Comparison of ENCODE assay signal across 27 cellular contexts in the genomic region with DNA sequence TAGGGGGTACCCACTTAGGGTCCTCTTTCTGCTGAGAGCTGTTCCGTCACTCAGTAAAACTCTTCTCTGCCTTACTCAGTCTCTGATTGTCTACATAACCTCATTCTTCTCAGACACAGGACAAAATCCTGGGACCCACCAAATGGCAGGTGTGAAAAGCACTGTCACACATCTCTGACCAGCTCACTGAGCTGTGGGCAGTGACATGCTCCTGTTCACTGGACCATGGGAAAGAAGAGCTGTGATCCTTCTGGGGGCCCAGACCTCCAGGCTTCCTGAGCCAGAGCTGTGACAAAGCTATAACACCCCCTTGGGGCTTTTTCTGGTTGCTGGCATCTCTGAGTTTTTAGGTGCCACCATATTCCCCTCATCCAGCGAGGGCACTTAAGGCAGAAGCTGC.
"Had no signal": no experiment of that assay in that cellular context is flagged by ENCODE, and none has a peak within 500 bp of the region (broad histone marks: within the 10 kb centered on the region; RNA-seq: fewer than 3 reads in every experiment).

No MANE protein-coding gene starts in this region.

- H3K27ac ChIP-seq: brain microvascular endothelial cell, esophagus muscularis mucosa, foreskin keratinocyte, gastrocnemius medialis, heart right ventricle had no signal

- H3K4me1 ChIP-seq: esophagus muscularis mucosa, foreskin keratinocyte, gastrocnemius medialis had no signal

- ATAC-seq: activated CD4-positive, alpha-beta T cell treated with anti-CD3 and anti-CD28 coated beads for 36 hours; activated CD8-positive, alpha-beta memory T cell treated with anti-CD3 and anti-CD28 coated beads, Interleukin-2, amount 10 ng/mL, durations not matched to agents 7 days and 5 days; activated CD8-positive, alpha-beta T cell treated with anti-CD3 and anti-CD28 coated beads, Interleukin-2, amount 10 ng/mL, durations not matched to agents 7 days and 5 days; activated naive CD8-positive, alpha-beta T cell treated with anti-CD3 and anti-CD28 coated beads, Interleukin-2, amount 50 U/mL, for 24 hours; foreskin keratinocyte; gastrocnemius medialis; heart right ventricle had no signal

- DNase-seq: activated CD4-positive, alpha-beta memory T cell treated with anti-CD3 and anti-CD28 coated beads for 36 hours; activated CD4-positive, alpha-beta T cell treated with anti-CD3 and anti-CD28 coated beads for 36 hours; activated CD4-positive, CD25-positive, alpha-beta regulatory T cell; activated CD4-positive, CD25-positive, alpha-beta regulatory T cell treated with anti-CD3 and anti-CD28 coated beads, Interleukin-2, amount 50 U/mL, for 72 hours; activated CD8-positive, alpha-beta memory T cell treated with anti-CD3 and anti-CD28 coated beads, Interleukin-2, amount 10 ng/mL, durations not matched to agents 7 days and 5 days; activated CD8-positive, alpha-beta memory T cell treated with anti-CD3 and anti-CD28 coated beads, Interleukin-2, amount 50 U/mL, for 4 hours; activated CD8-positive, alpha-beta T cell treated with anti-CD3 and anti-CD28 coated beads, Interleukin-2, amount 10 ng/mL, durations not matched to agents 7 days and 5 days; activated effector memory CD4-positive, alpha-beta T cell treated with anti-CD3 and anti-CD28 coated beads, Interleukin-2, amount 50 U/mL, for 16 hours; activated naive CD4-positive, alpha-beta T cell treated with anti-CD3 and anti-CD28 coated beads for 36 hours; activated naive CD8-positive, alpha-beta T cell treated with anti-CD3 and anti-CD28 coated beads for 36 hours; activated naive CD8-positive, alpha-beta T cell treated with anti-CD3 and anti-CD28 coated beads, Interleukin-2, amount 50 U/mL, for 24 hours; activated T-cell treated with anti-CD3 and anti-CD28 coated beads, Interleukin-2, amount 50 U/mL, for 1 hour; activated T-cell treated with anti-CD3 and anti-CD28 coated beads, Interleukin-2, amount 50 U/mL, for 48 hours; anterior cingulate cortex; brain microvascular endothelial cell; cortex of kidney; dermis blood vessel endothelial cell; effector CD8-positive, alpha-beta T cell; foreskin keratinocyte; gastrocnemius medialis; heart right ventricle; T-helper 2 cell had no signal

- H3K4me3 Mint-ChIP-seq: activated CD4-positive, alpha-beta memory T cell treated with anti-CD3 and anti-CD28 coated beads for 36 hours; activated CD4-positive, alpha-beta T cell treated with anti-CD3 and anti-CD28 coated beads for 36 hours; activated CD4-positive, alpha-beta T cell treated with anti-CD3 and anti-CD28 coated beads, Interleukin-2, amount 10 ng/mL, durations not matched to agents 24 days and 14 days; activated CD8-positive, alpha-beta memory T cell treated with anti-CD3 and anti-CD28 coated beads, Interleukin-2, amount 10 ng/mL, durations not matched to agents 7 days and 5 days; activated CD8-positive, alpha-beta T cell treated with anti-CD3 and anti-CD28 coated beads, Interleukin-2, amount 10 ng/mL, durations not matched to agents 7 days and 5 days; activated naive CD4-positive, alpha-beta T cell treated with anti-CD3 and anti-CD28 coated beads for 36 hours; activated naive CD4-positive, alpha-beta T cell treated with anti-CD3 and anti-CD28 coated beads, Interleukin-2, amount 50 U/mL, for 24 hours; activated naive CD8-positive, alpha-beta T cell treated with anti-CD3 and anti-CD28 coated beads for 36 hours; activated naive CD8-positive, alpha-beta T cell treated with anti-CD3 and anti-CD28 coated beads, Interleukin-2, amount 50 U/mL, for 24 hours; activated T-helper 1 cell treated with anti-CD3 and anti-CD28 coated beads, Interleukin-12 subunit alpha, Interleukin-12 subunit beta, Interleukin-2, Interleukin-4 antibody, amounts not matched to agents 30 ng/mL and 10 ng/mL and 1 ng/mL, durations not matched to agents 14 hours and 24 hours and 36 hours had no signal

- H3K4me3 ChIP-seq: esophagus muscularis mucosa, gastrocnemius medialis, heart right ventricle had no signal

- H3K9me3 ChIP-seq: esophagus muscularis mucosa, gastrocnemius medialis had no signal

- H3K4me1 Mint-ChIP-seq: activated CD4-positive, alpha-beta T cell treated with anti-CD3 and anti-CD28 coated beads for 36 hours; activated CD4-positive, alpha-beta T cell treated with anti-CD3 and anti-CD28 coated beads, Interleukin-2, amount 10 ng/mL, durations not matched to agents 24 days and 14 days; activated CD8-positive, alpha-beta memory T cell treated with anti-CD3 and anti-CD28 coated beads, Interleukin-2, amount 10 ng/mL, durations not matched to agents 7 days and 5 days; activated naive CD4-positive, alpha-beta T cell treated with anti-CD3 and anti-CD28 coated beads, Interleukin-2, amount 50 U/mL, for 24 hours; activated naive CD8-positive, alpha-beta T cell treated with anti-CD3 and anti-CD28 coated beads for 36 hours; activated naive CD8-positive, alpha-beta T cell treated with anti-CD3 and anti-CD28 coated beads, Interleukin-2, amount 50 U/mL, for 24 hours had no signal

- H3K27me3 ChIP-seq: brain microvascular endothelial cell, esophagus muscularis mucosa, foreskin keratinocyte, gastrocnemius medialis, heart right ventricle had no signal

- H3K9me3 Mint-ChIP-seq: activated naive CD4-positive, alpha-beta T cell treated with anti-CD3 and anti-CD28 coated beads for 36 hours; activated naive CD4-positive, alpha-beta T cell treated with anti-CD3 and anti-CD28 coated beads, Interleukin-2, amount 50 U/mL, for 24 hours; activated naive CD8-positive, alpha-beta T cell treated with anti-CD3 and anti-CD28 coated beads, Interleukin-2, amount 50 U/mL, for 24 hours had no signal

- H3K36me3 ChIP-seq: brain microvascular endothelial cell, esophagus muscularis mucosa, gastrocnemius medialis, heart right ventricle had no signal

- H3K27me3 Mint-ChIP-seq: activated CD4-positive, alpha-beta memory T cell treated with anti-CD3 and anti-CD28 coated beads for 36 hours; activated CD4-positive, alpha-beta T cell treated with anti-CD3 and anti-CD28 coated beads for 36 hours; activated CD4-positive, alpha-beta T cell treated with anti-CD3 and anti-CD28 coated beads, Interleukin-2, amount 10 ng/mL, durations not matched to agents 24 days and 14 days; activated CD8-positive, alpha-beta memory T cell treated with anti-CD3 and anti-CD28 coated beads, Interleukin-2, amount 10 ng/mL, durations not matched to agents 7 days and 5 days; activated naive CD4-positive, alpha-beta T cell treated with anti-CD3 and anti-CD28 coated beads, Interleukin-2, amount 50 U/mL, for 24 hours; activated naive CD8-positive, alpha-beta T cell treated with anti-CD3 and anti-CD28 coated beads for 36 hours; activated naive CD8-positive, alpha-beta T cell treated with anti-CD3 and anti-CD28 coated beads, Interleukin-2, amount 50 U/mL, for 24 hours had no signal

- H3K27ac Mint-ChIP-seq: activated CD4-positive, alpha-beta memory T cell treated with anti-CD3 and anti-CD28 coated beads for 36 hours; activated CD4-positive, alpha-beta T cell treated with anti-CD3 and anti-CD28 coated beads for 36 hours; activated CD4-positive, alpha-beta T cell treated with anti-CD3 and anti-CD28 coated beads, Interleukin-2, amount 10 ng/mL, durations not matched to agents 24 days and 14 days; activated CD8-positive, alpha-beta memory T cell treated with anti-CD3 and anti-CD28 coated beads, Interleukin-2, amount 10 ng/mL, durations not matched to agents 7 days and 5 days; activated CD8-positive, alpha-beta T cell treated with anti-CD3 and anti-CD28 coated beads, Interleukin-2, amount 10 ng/mL, durations not matched to agents 7 days and 5 days; activated naive CD4-positive, alpha-beta T cell treated with anti-CD3 and anti-CD28 coated beads for 36 hours; activated naive CD4-positive, alpha-beta T cell treated with anti-CD3 and anti-CD28 coated beads, Interleukin-2, amount 50 U/mL, for 24 hours; activated naive CD8-positive, alpha-beta T cell treated with anti-CD3 and anti-CD28 coated beads for 36 hours; activated naive CD8-positive, alpha-beta T cell treated with anti-CD3 and anti-CD28 coated beads, Interleukin-2, amount 50 U/mL, for 24 hours; activated T-helper 1 cell treated with anti-CD3 and anti-CD28 coated beads, Interleukin-12 subunit alpha, Interleukin-12 subunit beta, Interleukin-2, Interleukin-4 antibody, amounts not matched to agents 30 ng/mL and 10 ng/mL and 1 ng/mL, durations not matched to agents 14 hours and 24 hours and 36 hours; activated T-helper 2 cell treated with anti-CD3 and anti-CD28 coated beads, Interferon-gamma antibody, Interleukin-2, Interleukin-4, amounts not matched to agents 10 μg/mL and 5 μg/mL and 100 μg/mL, durations not matched to agents 14 hours and 24 hours and 36 hours had no signal
